ENCODE assay signal across 8 cellular contexts in genomic region chr17:64507418-64507766, GRCh38. TPM values are rescaled to one million over a fixed set of nuclear protein-coding genes. Genes with fewer than 3 reads are reported as not detected.
A peak's percentile ranks its signal among the peaks of the same experiment; 100 is the strongest.
DNase-seq lines count a peak whose midpoint lies in the region; ATAC-seq, FAIRE-seq and TF ChIP-seq lines count a peak whose summit lies in the region.

No MANE protein-coding gene starts in this region.

- H2AFZ ChIP-seq in endothelial cell of umbilical vein (ENCODE audit: low read depth, low read length), result peak overlapping the region; percentile 9

- peaks cover 21% of the 10 kb centered on the region for H4K20me1 ChIP-seq in endothelial cell of umbilical vein (replicated peaks; ENCODE audit: control insufficient read depth, extremely low read depth, insufficient read depth, low read length)

- peaks cover 60% of the 10 kb centered on the region for H3K36me3 Mint-ChIP-seq in type B pancreatic cell

- intact Hi-C loops in endothelial cell of umbilical vein (cut with micrococcal nuclease), result loop anchor here (5.0 to 10.0 kb wide), 2 partner anchors 140 to 237 kb away; no protein-coding TSS in a partner anchor

- H3K36me3 ChIP-seq in endothelial cell of umbilical vein (ENCODE audit: control insufficient read depth in 2 of 2, extremely low read depth in 1 of 2, insufficient read depth in 2 of 2, low read length in 2 of 2), result peaks cover 18 to 29% of the 10 kb centered on the region in 2 experiments

- no peaks in the 10 kb centered on the region for H3K27me3 ChIP-seq in endothelial cell of umbilical vein (ENCODE audit: control insufficient read depth in 2 of 2, insufficient read depth in 2 of 2, low read length in 2 of 2)

- dilution Hi-C loops in endothelial cell of umbilical vein (cut with MboI; ENCODE audit: extremely low pct_ligation_motif_present, low sequenced_read_pairs), result no loop called here

- peak overlapping the region; percentile 98 for H3K4me2 ChIP-seq in endothelial cell of umbilical vein (ENCODE audit: insufficient read depth, low read length)

- POLR2A ChIA-PET in endothelial cell of umbilical vein (lab: Charles Lee), result interaction anchor here (3.4 kb wide), 1 partner anchor 11 kb away, joined by 37 read pairs; the partner anchor contains the start of gene POLG2

- H3K4me1 Mint-ChIP-seq in type B pancreatic cell (ENCODE audit: unreplicated experiment), result peaks cover 18% of the 10 kb centered on the region

- DNase-seq in AG08395 (ENCODE audit: low spot score) (peak; percentile 68), NCI-H226 (peak; percentile 50), endothelial cell of umbilical vein (ENCODE audit: low read depth, low spot score) (peak; percentile 85), midbrain (lab: John Stamatoyannopoulos, UW) (peak; percentile 74), type B pancreatic cell (ENCODE audit: extremely low spot score, unreplicated experiment) (no peak)
- peak; percentile 50 for DNase-seq in activated CD4-positive, alpha-beta T cell treated with anti-CD3 and anti-CD28 coated beads for 48 hours

- H3K4me1 ChIP-seq in endothelial cell of umbilical vein (ENCODE audit: control insufficient read depth, extremely low read depth, insufficient read depth, low read length), result peaks cover 29% of the 10 kb centered on the region

- H3K4me3 ChIP-seq in endothelial cell of umbilical vein (replicated peaks in 1 of 3; ENCODE audit: insufficient read depth in 1 of 3, low read depth in 1 of 3, low read length in 3 of 3), result peak overlapping the region; percentile 56 to 95 (median 65)

- CTCF ChIA-PET in endothelial cell of umbilical vein (lab: Charles Lee), result interaction anchor here (0.8 to 2.4 kb wide), 5 partner anchors 10 to 88 kb away, joined by 4 to 29 read pairs (median 5); partner anchors contain the start of gene POLG2

- peaks cover 68% of the 10 kb centered on the region for H3K79me2 ChIP-seq in endothelial cell of umbilical vein (ENCODE audit: control insufficient read depth, insufficient read depth, low read length)

- BruUV-seq in endothelial cell of umbilical vein (replicated peaks; lab: Mats Ljungman, UMichigan), result no TSS peak

- no peaks in the 10 kb centered on the region for H3K9me3 Mint-ChIP-seq in type B pancreatic cell

- ATAC-seq in GM18502 (IDR thresholded peaks at IDR 0.05; ENCODE audit: poor library complexity, unreplicated experiment), result peak; percentile 21
- peak; percentile 12 for ATAC-seq in HG03280 (IDR thresholded peaks at IDR 0.05; ENCODE audit: unreplicated experiment)

- no peaks in the 10 kb centered on the region for H3K9me3 ChIP-seq in endothelial cell of umbilical vein (replicated peaks; ENCODE audit: control insufficient read depth, insufficient read depth, low read length)

- H3K27me3 Mint-ChIP-seq in type B pancreatic cell, result peaks cover 12% of the 10 kb centered on the region

- H3K9me1 ChIP-seq in endothelial cell of umbilical vein (replicated peaks; ENCODE audit: control insufficient read depth, extremely low read depth, insufficient read depth, low read length), result no peaks in the 10 kb centered on the region

- TF ChIP-seq CTCF in endothelial cell of umbilical vein (IDR thresholded peaks at IDR 0.05; ENCODE audit: extremely low read depth in 1 of 2, insufficient read depth in 1 of 2, low read depth in 1 of 2, low read length in 2 of 2) (peak; percentile 24 to 33), type B pancreatic cell (conservative IDR thresholded peaks at IDR 0.05) (peak; percentile 54)

- H3K27ac ChIP-seq in endothelial cell of umbilical vein (ENCODE audit: insufficient read depth, low read depth, low read length), result peak overlapping the region; percentile 98

- no peak for TF ChIP-seq POLR2A in endothelial cell of umbilical vein (IDR thresholded peaks at IDR 0.05; ENCODE audit: low read depth, low read length)

- peak overlapping the region; percentile 98 for H3K4me3 Mint-ChIP-seq in type B pancreatic cell

- H3K9ac ChIP-seq in endothelial cell of umbilical vein (replicated peaks; ENCODE audit: extremely low read depth, insufficient read depth, low read length), result peak overlapping the region; percentile 100

- H3K27ac Mint-ChIP-seq in type B pancreatic cell, result peak overlapping the region; percentile 100

- peak; percentile 67 for FAIRE-seq in endothelial cell of umbilical vein (lab: Jason Lieb, UNC)

TF ChIP-seq in endothelial cell of umbilical vein, 7 proteins besides CTCF, POLR2A, EP300 and RAD21:
- TF ChIP-seq POLR2AphosphoS5 (IDR thresholded peaks at IDR 0.05; ENCODE audit: insufficient read depth, low read depth, low read length), result no peak
- no peak for TF ChIP-seq GATA2 (IDR thresholded peaks at IDR 0.05; ENCODE audit: insufficient read depth, insufficient read length, low read depth, low read length)
- TF ChIP-seq MYC (IDR thresholded peaks at IDR 0.05; ENCODE audit: low read depth, low read length), result no peak
- TF ChIP-seq EZH2 (IDR thresholded peaks at IDR 0.05; ENCODE audit: borderline replicate concordance, low read depth, low read length, severe bottlenecking), result no peak
- no peak for TF ChIP-seq FOS (IDR thresholded peaks at IDR 0.05; ENCODE audit: borderline replicate concordance, insufficient read depth, low read length)
- no peak for TF ChIP-seq MAX (IDR thresholded peaks at IDR 0.05; ENCODE audit: insufficient read depth, insufficient read length)

RNA-seq across cellular contexts. Expression of gene CEP95, which starts 0.6 kb away (rescaled TPM):
- 35.5 and 42.6 TPM in 2 replicates for total RNA-seq in endothelial cell of umbilical vein
- polyA plus RNA-seq in endothelial cell of umbilical vein, result 9.3 and 14.1 TPM in 2 replicates
- 9.9 and 16.8 TPM in 2 replicates for polyA plus RNA-seq in endothelial cell of umbilical vein (2011; cell fraction: cytosol; rRNA removed)
- polyA plus RNA-seq in endothelial cell of umbilical vein (2011; cell fraction: nucleus; rRNA removed), result 131 and 135 TPM in 2 replicates
- 18.7 and 23.7 TPM in 2 replicates for polyA plus RNA-seq in endothelial cell of umbilical vein (2012)
- 20.2 and 41.5 TPM in 2 replicates for polyA minus RNA-seq in endothelial cell of umbilical vein
- polyA minus RNA-seq in endothelial cell of umbilical vein (2011; cell fraction: cytosol; rRNA and poly(A)+ RNA removed), result 14.5 TPM
- polyA minus RNA-seq in endothelial cell of umbilical vein (2011; cell fraction: nucleus; rRNA and poly(A)+ RNA removed), result 71.3 and 86.4 TPM in 2 replicates
- total RNA-seq in type B pancreatic cell (ENCODE audit: low replicate concordance), result 52.1 and 76.2 TPM in 2 replicates

RNA-seq across cellular contexts. Expression of gene DDX5, which starts 1.3 kb away (rescaled TPM):
- total RNA-seq in endothelial cell of umbilical vein (1,027 and 1,058 TPM in 2 replicates), type B pancreatic cell (ENCODE audit: low replicate concordance) (729 and 758 TPM in 2 replicates)
- polyA plus RNA-seq in endothelial cell of umbilical vein, result 1,405 and 2,040 TPM in 2 replicates
- polyA plus RNA-seq in endothelial cell of umbilical vein (2011; cell fraction: cytosol; rRNA removed), result 980 and 1,160 TPM in 2 replicates
- polyA plus RNA-seq in endothelial cell of umbilical vein (2011; cell fraction: nucleus; rRNA removed), result 4,876 and 5,495 TPM in 2 replicates
- 690 and 716 TPM in 2 replicates for polyA plus RNA-seq in endothelial cell of umbilical vein (2012)
- polyA minus RNA-seq in endothelial cell of umbilical vein, result 856 and 901 TPM in 2 replicates
- polyA minus RNA-seq in endothelial cell of umbilical vein (2011; cell fraction: cytosol; rRNA and poly(A)+ RNA removed), result 237 TPM
- 1,361 and 2,457 TPM in 2 replicates for polyA minus RNA-seq in endothelial cell of umbilical vein (2011; cell fraction: nucleus; rRNA and poly(A)+ RNA removed)

RNA-seq across cellular contexts. Expression of gene POLG2, which starts 10.5 kb away (rescaled TPM):
- total RNA-seq in endothelial cell of umbilical vein (18.6 and 20.3 TPM in 2 replicates), type B pancreatic cell (ENCODE audit: low replicate concordance) (15.4 and 22.9 TPM in 2 replicates)
- 3.9 and 6.5 TPM in 2 replicates for polyA plus RNA-seq in endothelial cell of umbilical vein
- polyA plus RNA-seq in endothelial cell of umbilical vein (2011; cell fraction: cytosol; rRNA removed), result 5.9 and 6.2 TPM in 2 replicates
- polyA plus RNA-seq in endothelial cell of umbilical vein (2011; cell fraction: nucleus; rRNA removed), result 35.3 and 42.4 TPM in 2 replicates
- polyA plus RNA-seq in endothelial cell of umbilical vein (2012), result 12.0 and 14.3 TPM in 2 replicates
- polyA minus RNA-seq in endothelial cell of umbilical vein, result 9.1 and 9.4 TPM in 2 replicates
- 5.4 TPM for polyA minus RNA-seq in endothelial cell of umbilical vein (2011; cell fraction: cytosol; rRNA and poly(A)+ RNA removed)
- polyA minus RNA-seq in endothelial cell of umbilical vein (2011; cell fraction: nucleus; rRNA and poly(A)+ RNA removed), result 20.6 and 24.3 TPM in 2 replicates

RNA-seq across cellular contexts. Expression of gene MILR1, which starts 58.5 kb away (rescaled TPM):
- 1.2 and 1.6 TPM in 2 replicates for total RNA-seq in endothelial cell of umbilical vein
- 17.8 and 21.6 TPM in 2 replicates for polyA plus RNA-seq in endothelial cell of umbilical vein
- polyA plus RNA-seq in endothelial cell of umbilical vein (2011; cell fraction: cytosol; rRNA removed), result 16.8 and 17.6 TPM in 2 replicates
- 35.9 and 55.9 TPM in 2 replicates for polyA plus RNA-seq in endothelial cell of umbilical vein (2011; cell fraction: nucleus; rRNA removed)
- 7.9 and 12.4 TPM in 2 replicates for polyA plus RNA-seq in endothelial cell of umbilical vein (2012)
- 9.2 and 17.9 TPM in 2 replicates for polyA minus RNA-seq in endothelial cell of umbilical vein
- polyA minus RNA-seq in endothelial cell of umbilical vein (2011; cell fraction: cytosol; rRNA and poly(A)+ RNA removed), result not detected
- polyA minus RNA-seq in endothelial cell of umbilical vein (2011; cell fraction: nucleus; rRNA and poly(A)+ RNA removed), result 14.8 and 23.2 TPM in 2 replicates
- not detected in 2 replicates for total RNA-seq in type B pancreatic cell (ENCODE audit: low replicate concordance)
